ENCODE assay signal across 16 cellular contexts in the genomic region with DNA sequence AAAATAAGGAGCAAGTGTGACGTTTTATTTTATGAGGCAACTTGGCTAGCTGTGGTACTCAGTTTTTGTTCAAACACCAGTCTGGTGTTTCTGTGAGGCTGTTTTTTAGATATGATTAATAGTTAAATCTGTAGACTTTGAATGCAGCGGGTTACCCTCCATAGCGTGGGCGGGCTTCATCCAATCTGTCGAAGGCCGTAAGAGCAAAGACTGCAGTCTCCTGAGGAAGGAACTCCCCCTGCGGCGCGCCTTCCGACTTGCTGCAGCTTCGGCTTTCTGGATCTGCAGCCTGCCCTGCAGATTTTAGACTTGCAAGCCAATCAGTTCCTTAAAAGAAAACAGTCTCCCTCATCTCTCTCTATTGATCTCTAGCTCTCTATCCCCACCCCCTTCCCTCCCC. TPM values are rescaled to one million over a fixed set of nuclear protein-coding genes. Genes with fewer than 3 reads are reported as not detected.
A peak's percentile ranks its signal among the peaks of the same experiment; 100 is the strongest.
DNase-seq lines count a peak whose midpoint lies in the region; ATAC-seq and TF ChIP-seq lines count a peak whose summit lies in the region.
"Had no signal": no experiment of that assay in that cellular context is flagged by ENCODE, and none has a peak within 500 bp of the region (broad histone marks: within the 10 kb centered on the region; RNA-seq: fewer than 3 reads in every experiment).

No MANE protein-coding gene starts in this region.

- no peak overlapping the region; the same call in 1 of the 2 replicates for H3K27ac Mint-ChIP-seq in GM23338
- H3K27ac Mint-ChIP-seq: activated naive CD4-positive, alpha-beta T cell treated with anti-CD3 and anti-CD28 coated beads, Interleukin-2, amount 10 ng/mL, durations not matched to agents 7 days and 5 days had no signal

- peak overlapping the region; percentile 28 for H3K4me3 Mint-ChIP-seq in GM23338
- H3K4me3 Mint-ChIP-seq: activated naive CD4-positive, alpha-beta T cell treated with anti-CD3 and anti-CD28 coated beads, Interleukin-2, amount 10 ng/mL, durations not matched to agents 7 days and 5 days; HFFc6 had no signal

- peak overlapping the region; percentile 69; the same call in 1 of the 2 replicates for H3K27ac ChIP-seq in GM23338 (ENCODE audit: low read depth)
- H3K27ac ChIP-seq: colonic mucosa, stomach had no signal

- no peaks in the 10 kb centered on the region; the same call in 1 of the 3 replicates for H3K9me3 Mint-ChIP-seq in GM23338
- H3K9me3 Mint-ChIP-seq: activated naive CD4-positive, alpha-beta T cell treated with anti-CD3 and anti-CD28 coated beads, Interleukin-2, amount 10 ng/mL, durations not matched to agents 7 days and 5 days; HFFc6 had no signal

- H3K9me2 ChIP-seq in GM23338 (ENCODE audit: insufficient read depth): no peaks in the 10 kb centered on the region

- no peak overlapping the region for H2AFZ ChIP-seq in GM23338

- peaks cover 52% of the 10 kb centered on the region for H3K4me1 Mint-ChIP-seq in GM23338

- H3K4me3 ChIP-seq in GM23338: peak overlapping the region; percentile 41
- H3K4me3 ChIP-seq in choroid plexus epithelial cell (ENCODE audit: low read depth, low read length): no peak overlapping the region
- H3K4me3 ChIP-seq: colonic mucosa, stomach had no signal

- DNase-seq in Ammon's horn (ENCODE audit: low spot score) (peak; percentile 54), GM23338 (ENCODE audit: low spot score) (peak; percentile 67), choroid plexus epithelial cell (ENCODE audit: low read depth) (peak; percentile 54), left kidney (ENCODE audit: low read depth, low spot score) (peak; percentile 59), NCI-H1092 (lab: John Stamatoyannopoulos, UW) (no peak), NCI-H2196 (lab: John Stamatoyannopoulos, UW; ENCODE audit: unreplicated experiment) (no peak)
- DNase-seq: activated CD4-positive, alpha-beta T cell treated with anti-CD3 and anti-CD28 coated beads, Interleukin-2, amount 50 U/mL, for 4 hours; activated naive CD4-positive, alpha-beta T cell treated with anti-CD3 and anti-CD28 coated beads, Interleukin-2, amount 10 ng/mL, durations not matched to agents 7 days and 5 days; colonic mucosa; EL; HFFc6; NCI-H2171 treated with DMSO at 0.1 percent for 48 hours; stimulated activated CD4-positive, alpha-beta T cell treated with anti-CD3 and anti-CD28 coated beads, Interleukin-2, amount 100 ng/mL, for 24 hours; stomach had no signal

- peaks cover 57% of the 10 kb centered on the region for H3K36me3 Mint-ChIP-seq in GM23338 (ENCODE audit: low read depth)
- H3K36me3 Mint-ChIP-seq: activated naive CD4-positive, alpha-beta T cell treated with anti-CD3 and anti-CD28 coated beads, Interleukin-2, amount 10 ng/mL, durations not matched to agents 7 days and 5 days had no signal

- ATAC-seq in GM23338 (peak; percentile 10; the same call in 2 of the 3 replicates), HG03469 (IDR thresholded peaks at IDR 0.05; ENCODE audit: unreplicated experiment) (no peak), GM21515 (IDR thresholded peaks at IDR 0.05; ENCODE audit: unreplicated experiment) (no peak)

- peaks cover 15% of the 10 kb centered on the region for H3K36me3 ChIP-seq in GM23338 (ENCODE audit: insufficient read depth)
- H3K36me3 ChIP-seq: colonic mucosa had no signal

- H3K79me2 ChIP-seq in GM23338 (replicated peaks; ENCODE audit: insufficient read depth): peaks cover 85% of the 10 kb centered on the region

- H3K27me3 Mint-ChIP-seq in GM23338 (ENCODE audit: insufficient read depth, low read depth, poor library complexity): peaks cover 19% of the 10 kb centered on the region

- peaks cover 51% of the 10 kb centered on the region for H3K4me1 ChIP-seq in GM23338 (ENCODE audit: insufficient read depth)

- H3K4me2 ChIP-seq in GM23338: peak overlapping the region; percentile 96

- H3F3A ChIP-seq in GM23338 (replicated peaks; ENCODE audit: low read depth): no peaks in the 10 kb centered on the region

- peaks cover 63% of the 10 kb centered on the region for H4K20me1 ChIP-seq in GM23338 (replicated peaks; ENCODE audit: insufficient read depth)

- no peaks in the 10 kb centered on the region; the same call in 1 of the 2 replicates for H3K27me3 ChIP-seq in GM23338 (ENCODE audit: insufficient read depth)
- H3K27me3 ChIP-seq: colonic mucosa, stomach had no signal

- TF ChIP-seq CTCF in GM23338 (conservative IDR thresholded peaks at IDR 0.05; ENCODE audit: low read depth in 2 of 2) (no peak), choroid plexus epithelial cell (conservative IDR thresholded peaks at IDR 0.05; ENCODE audit: low read depth, low read length) (peak; percentile 16)

TF ChIP-seq in GM23338, 12 proteins besides CTCF, POLR2A, EP300 and RAD21 (continues in another document):
- no peak for TF ChIP-seq STAT1 (IDR thresholded peaks at IDR 0.05; ENCODE audit: unreplicated experiment)
- TF ChIP-seq EZH2 (IDR thresholded peaks at IDR 0.05; ENCODE audit: low read depth, unreplicated experiment): no peak
- no peak for TF ChIP-seq ZNF114 (CRISPR knock-in tag; IDR thresholded peaks at IDR 0.05)
- TF ChIP-seq, protein P1, sequence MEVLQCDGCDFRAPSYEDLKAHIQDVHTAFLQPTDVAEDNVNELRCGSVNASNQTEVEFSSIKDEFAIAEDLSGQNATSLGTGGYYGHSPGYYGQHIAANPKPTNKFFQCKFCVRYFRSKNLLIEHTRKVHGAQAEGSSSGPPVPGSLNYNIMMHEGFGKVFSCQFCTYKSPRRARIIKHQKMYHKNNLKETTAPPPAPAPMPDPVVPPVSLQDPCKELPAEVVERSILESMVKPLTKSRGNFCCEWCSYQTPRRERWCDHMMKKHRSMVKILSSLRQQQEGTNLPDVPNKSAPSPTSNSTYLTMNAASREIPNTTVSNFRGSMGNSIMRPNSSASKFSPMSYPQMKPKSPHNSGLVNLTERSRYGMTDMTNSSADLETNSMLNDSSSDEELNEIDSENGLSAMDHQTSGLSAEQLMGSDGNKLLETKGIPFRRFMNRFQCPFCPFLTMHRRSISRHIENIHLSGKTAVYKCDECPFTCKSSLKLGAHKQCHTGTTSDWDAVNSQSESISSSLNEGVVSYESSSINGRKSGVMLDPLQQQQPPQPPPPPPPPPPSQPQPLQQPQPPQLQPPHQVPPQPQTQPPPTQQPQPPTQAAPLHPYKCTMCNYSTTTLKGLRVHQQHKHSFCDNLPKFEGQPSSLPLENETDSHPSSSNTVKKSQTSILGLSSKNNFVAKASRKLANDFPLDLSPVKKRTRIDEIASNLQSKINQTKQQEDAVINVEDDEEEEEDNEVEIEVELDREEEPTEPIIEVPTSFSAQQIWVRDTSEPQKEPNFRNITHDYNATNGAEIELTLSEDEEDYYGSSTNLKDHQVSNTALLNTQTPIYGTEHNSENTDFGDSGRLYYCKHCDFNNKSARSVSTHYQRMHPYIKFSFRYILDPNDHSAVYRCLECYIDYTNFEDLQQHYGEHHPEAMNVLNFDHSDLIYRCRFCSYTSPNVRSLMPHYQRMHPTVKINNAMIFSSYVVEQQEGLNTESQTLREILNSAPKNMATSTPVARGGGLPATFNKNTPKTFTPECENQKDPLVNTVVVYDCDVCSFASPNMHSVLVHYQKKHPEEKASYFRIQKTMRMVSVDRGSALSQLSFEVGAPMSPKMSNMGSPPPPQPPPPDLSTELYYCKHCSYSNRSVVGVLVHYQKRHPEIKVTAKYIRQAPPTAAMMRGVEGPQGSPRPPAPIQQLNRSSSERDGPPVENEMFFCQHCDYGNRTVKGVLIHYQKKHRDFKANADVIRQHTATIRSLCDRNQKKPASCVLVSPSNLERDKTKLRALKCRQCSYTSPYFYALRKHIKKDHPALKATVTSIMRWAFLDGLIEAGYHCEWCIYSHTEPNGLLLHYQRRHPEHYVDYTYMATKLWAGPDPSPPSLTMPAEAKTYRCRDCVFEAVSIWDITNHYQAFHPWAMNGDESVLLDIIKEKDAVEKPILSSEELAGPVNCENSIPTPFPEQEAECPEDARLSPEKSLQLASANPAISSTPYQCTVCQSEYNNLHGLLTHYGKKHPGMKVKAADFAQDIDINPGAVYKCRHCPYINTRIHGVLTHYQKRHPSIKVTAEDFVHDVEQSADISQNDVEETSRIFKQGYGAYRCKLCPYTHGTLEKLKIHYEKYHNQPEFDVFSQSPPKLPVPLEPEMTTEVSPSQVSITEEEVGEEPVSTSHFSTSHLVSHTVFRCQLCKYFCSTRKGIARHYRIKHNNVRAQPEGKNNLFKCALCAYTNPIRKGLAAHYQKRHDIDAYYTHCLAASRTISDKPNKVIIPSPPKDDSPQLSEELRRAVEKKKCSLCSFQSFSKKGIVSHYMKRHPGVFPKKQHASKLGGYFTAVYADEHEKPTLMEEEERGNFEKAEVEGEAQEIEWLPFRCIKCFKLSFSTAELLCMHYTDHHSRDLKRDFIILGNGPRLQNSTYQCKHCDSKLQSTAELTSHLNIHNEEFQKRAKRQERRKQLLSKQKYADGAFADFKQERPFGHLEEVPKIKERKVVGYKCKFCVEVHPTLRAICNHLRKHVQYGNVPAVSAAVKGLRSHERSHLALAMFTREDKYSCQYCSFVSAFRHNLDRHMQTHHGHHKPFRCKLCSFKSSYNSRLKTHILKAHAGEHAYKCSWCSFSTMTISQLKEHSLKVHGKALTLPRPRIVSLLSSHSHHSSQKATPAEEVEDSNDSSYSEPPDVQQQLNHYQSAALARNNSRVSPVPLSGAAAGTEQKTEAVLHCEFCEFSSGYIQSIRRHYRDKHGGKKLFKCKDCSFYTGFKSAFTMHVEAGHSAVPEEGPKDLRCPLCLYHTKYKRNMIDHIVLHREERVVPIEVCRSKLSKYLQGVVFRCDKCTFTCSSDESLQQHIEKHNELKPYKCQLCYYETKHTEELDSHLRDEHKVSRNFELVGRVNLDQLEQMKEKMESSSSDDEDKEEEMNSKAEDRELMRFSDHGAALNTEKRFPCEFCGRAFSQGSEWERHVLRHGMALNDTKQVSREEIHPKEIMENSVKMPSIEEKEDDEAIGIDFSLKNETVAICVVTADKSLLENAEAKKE (CRISPR knock-in tag; IDR thresholded peaks at IDR 0.05): no peak
- no peak for TF ChIP-seq ZNF331 (CRISPR knock-in tag; IDR thresholded peaks at IDR 0.05; ENCODE audit: low read depth)

RNA-seq across cellular contexts. Expression of a gene that starts 4.2 kb away (rescaled TPM):
- total RNA-seq in GM23338 (2014; rRNA removed; shearing (Covaris generic)): 102 and 127 TPM in 2 replicates
- polyA plus RNA-seq in GM23338 (2016; fragmentation: Nextera tagmentation; extraction: Ambion mirVana): 20.4 and 22.0 TPM in 2 replicates

Comparison
In these comparisons a context has a peak if more than half of its experiments do, and no peak if none do; other contexts are left out.
1. DNase-seq: peak in Ammon's horn (single experiment), GM23338 (single experiment), choroid plexus epithelial cell (single experiment) and left kidney (single experiment); none in NCI-H1092 (single experiment) and NCI-H2196 (single experiment).